29 cellular contexts compared by ENCODE assay signal in genomic region chr7:101365956-101366355, GRCh38. TPM values are rescaled to one million over a fixed set of nuclear protein-coding genes. Genes with fewer than 3 reads are reported as not detected.
"Had no signal": no experiment of that assay in that cellular context is flagged by ENCODE, and none has a peak within 500 bp of the region (broad histone marks: within the 10 kb centered on the region; RNA-seq: fewer than 3 reads in every experiment).

No MANE protein-coding gene starts in this region.

- H3K9me3 Mint-ChIP-seq: activated CD8-positive, alpha-beta T cell treated with anti-CD3 and anti-CD28 coated beads for 36 hours; activated T-cell treated with anti-CD3 and anti-CD28 coated beads, Interleukin-2, amount 50 U/mL, for 4 hours; activated T-helper 2 cell treated with anti-CD3 and anti-CD28 coated beads, Interferon-gamma antibody, Interleukin-2, Interleukin-4, amounts not matched to agents 10 μg/mL and 5 μg/mL and 100 μg/mL, durations not matched to agents 14 hours and 24 hours and 36 hours; effector memory CD8-positive, alpha-beta T cell; T-helper 1 cell treated with Interleukin-12 subunit alpha and Interleukin-12 subunit beta and Interleukin-4 antibody, amounts not matched to agents 30 μg/mL and 1 μg/mL, for 36 hours had no signal

- H3K4me3 Mint-ChIP-seq: activated CD8-positive, alpha-beta T cell treated with anti-CD3 and anti-CD28 coated beads for 36 hours; activated naive CD8-positive, alpha-beta T cell; activated T-cell treated with anti-CD3 and anti-CD28 coated beads, Interleukin-2, amount 50 U/mL, for 4 hours; effector memory CD8-positive, alpha-beta T cell; stimulated activated naive B cell treated with anti-CD40 and anti-IgM and Interleukin-4, amounts not matched to agents 10 μg/mL and 1 μg/mL and 100 μg/mL, for 72 hours; T-helper 1 cell treated with Interleukin-12 subunit alpha and Interleukin-12 subunit beta and Interleukin-4 antibody, amounts not matched to agents 30 μg/mL and 1 μg/mL, for 36 hours had no signal

- H3K4me3 ChIP-seq: body of pancreas, cardiac muscle cell, coronary artery, gastrocnemius medialis, ovary, psoas muscle, sigmoid colon, stomach, suprapubic skin, tibial artery had no signal

- H3K27ac Mint-ChIP-seq: activated CD8-positive, alpha-beta T cell treated with anti-CD3 and anti-CD28 coated beads for 36 hours; activated naive CD8-positive, alpha-beta T cell; activated T-helper 2 cell treated with anti-CD3 and anti-CD28 coated beads, Interferon-gamma antibody, Interleukin-2, Interleukin-4, amounts not matched to agents 10 μg/mL and 5 μg/mL and 100 μg/mL, durations not matched to agents 14 hours and 24 hours and 36 hours; effector memory CD8-positive, alpha-beta T cell; stimulated activated naive B cell treated with anti-CD40 and anti-IgM and Interleukin-4, amounts not matched to agents 10 μg/mL and 1 μg/mL and 100 μg/mL, for 72 hours; T-helper 1 cell treated with Interleukin-12 subunit alpha and Interleukin-12 subunit beta and Interleukin-4 antibody, amounts not matched to agents 30 μg/mL and 1 μg/mL, for 36 hours had no signal

- H3K9me3 ChIP-seq: body of pancreas, gastrocnemius medialis, ovary, psoas muscle, sigmoid colon, stomach, suprapubic skin, tibial artery had no signal

- H3K27ac ChIP-seq: body of pancreas, cardiac muscle cell, coronary artery, gastrocnemius medialis, ovary, psoas muscle, sigmoid colon, stomach, suprapubic skin, tibial artery had no signal

- H3K27me3 ChIP-seq: body of pancreas, ovary had no signal

- H3K4me1 ChIP-seq: psoas muscle had no signal

- DNase-seq: activated CD4-positive, alpha-beta T cell treated with anti-CD3 and anti-CD28 coated beads for 1 hour; activated CD4-positive, alpha-beta T cell treated with anti-CD3 and anti-CD28 coated beads, Interleukin-2, amount 50 U/mL, for 1 hour; activated CD8-positive, alpha-beta T cell treated with anti-CD3 and anti-CD28 coated beads for 36 hours; activated T-cell treated with anti-CD3 and anti-CD28 coated beads, Interleukin-2, amount 50 U/mL, for 4 hours; aorta; body of pancreas; cerebellar nuclear complex; effector memory CD8-positive, alpha-beta T cell; erythroblast; gastrocnemius medialis; left colon; mammary epithelial cell; naive B cell; ovary; psoas muscle; sigmoid colon; small intestine; stimulated activated CD4-positive, alpha-beta T cell treated with anti-CD3 and anti-CD28 coated beads, Interleukin-1b, Interleukin-23, amount 100 ng/mL, for 48 hours; stimulated activated naive B cell treated with anti-CD40 and anti-IgM and Interleukin-4, amounts not matched to agents 10 μg/mL and 1 μg/mL and 100 μg/mL, for 72 hours; stomach; SW 1271; T1000; tibial artery had no signal

- H3K36me3 ChIP-seq: cardiac muscle cell, gastrocnemius medialis, ovary, sigmoid colon, stomach, suprapubic skin, tibial artery had no signal

- ATAC-seq: activated CD8-positive, alpha-beta T cell treated with anti-CD3 and anti-CD28 coated beads for 36 hours; activated T-cell treated with anti-CD3 and anti-CD28 coated beads, Interleukin-2, amount 50 U/mL, for 4 hours; body of pancreas; effector memory CD8-positive, alpha-beta T cell; gastrocnemius medialis; left colon; psoas muscle had no signal

- H3K36me3 Mint-ChIP-seq: activated naive CD8-positive, alpha-beta T cell had no signal

RNA-seq across cellular contexts. Expression of gene COL26A1, which starts 3.3 kb away (rescaled TPM):
- total RNA-seq: activated CD8-positive, alpha-beta T cell treated with anti-CD3 and anti-CD28 coated beads for 36 hours; aorta; gastrocnemius medialis; left colon; mammary epithelial cell; psoas muscle; sigmoid colon had no signal
- polyA plus RNA-seq: aorta, mammary epithelial cell had no signal
